ENCODE assay signal across 8 cellular contexts in the genomic region with DNA sequence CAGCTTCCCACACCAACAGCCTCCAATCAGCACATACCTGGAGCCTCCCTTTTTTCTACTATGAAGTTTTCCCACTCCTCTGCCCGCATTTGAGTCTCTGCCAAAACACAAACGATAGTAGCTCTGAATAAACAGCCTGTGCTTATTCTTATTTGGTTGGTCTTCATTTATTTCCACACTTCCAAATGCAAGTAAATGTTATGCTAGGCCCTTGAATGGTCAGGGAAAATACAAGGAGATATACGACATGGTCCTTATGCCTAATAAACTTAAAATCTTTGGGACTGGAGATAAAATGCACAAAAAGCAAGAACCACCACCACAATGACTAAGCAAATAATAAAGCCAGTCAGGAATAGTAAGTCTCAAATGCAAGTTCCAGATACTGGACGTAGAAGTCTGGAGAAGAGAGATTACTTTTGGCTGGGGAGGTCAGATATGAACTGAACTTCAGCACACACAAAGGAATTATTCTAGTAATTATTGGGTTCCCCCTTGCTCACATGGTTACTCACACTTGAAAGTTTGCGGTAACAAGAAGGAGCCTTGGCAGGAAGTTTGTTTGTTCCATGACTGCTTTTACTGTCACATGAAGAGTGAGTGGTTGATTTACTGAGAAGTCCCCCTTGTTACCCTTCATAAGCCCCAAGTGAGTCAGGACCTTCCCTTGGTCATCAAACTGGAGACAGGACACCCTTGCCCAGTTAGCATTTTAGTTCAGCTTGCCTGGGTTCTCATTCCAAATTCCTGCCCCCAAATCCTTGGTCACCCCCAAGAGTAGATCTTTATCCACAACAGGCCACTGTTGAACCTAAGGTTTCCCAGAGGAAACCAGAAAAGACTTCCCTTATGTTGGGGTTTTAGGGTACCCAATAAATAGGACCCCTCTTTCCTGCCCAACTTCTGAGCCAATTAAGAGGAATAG.
DNase-seq lines count a peak whose midpoint lies in the region; ATAC-seq, FAIRE-seq and TF ChIP-seq lines count a peak whose summit lies in the region.

No MANE protein-coding gene starts in this region.

- no peak for TF ChIP-seq EP300 in esophagus muscularis mucosa (IDR thresholded peaks at IDR 0.05)

- peaks cover 0 to 26% (median 0%) of the 10 kb centered on the region in 11 experiments; a peak in 5 of 22 replicates for H3K9me3 ChIP-seq in BLaER1 treated with 17β-estradiol and CSF1 and Interleukin-3, amounts not matched to agents 10 nM and 100 nM (replicated peaks in 1 of 11)
- no peaks in the 10 kb centered on the region for H3K9me3 ChIP-seq in esophagus muscularis mucosa

- H3K27ac ChIP-seq in BLaER1 treated with 17β-estradiol and CSF1 and Interleukin-3, amounts not matched to agents 10 nM and 100 nM, result peak overlapping the region; percentile 19 to 94 (median 66)
- no peak overlapping the region for H3K27ac ChIP-seq in esophagus muscularis mucosa (replicated peaks in 1 of 4)

- no peak overlapping the region for H3K4me3 ChIP-seq in BLaER1 treated with 17β-estradiol and CSF1 and Interleukin-3, amounts not matched to agents 10 nM and 100 nM
- no peak overlapping the region for H3K4me3 ChIP-seq in esophagus muscularis mucosa

- H3K4me2 ChIP-seq in BLaER1 treated with 17β-estradiol and CSF1 and Interleukin-3, amounts not matched to agents 10 nM and 100 nM, result peak overlapping the region; percentile 72 to 87 (median 77)

- CTCF ChIA-PET in activated B cell treated with CpG ODN at 0.5 μM for 24 hours (lab: Charles Lee), result no interaction called here

- peak; percentile 14 for DNase-seq in GM19239 (ENCODE audit: insufficient read length, low spot score)
- no peak for DNase-seq in activated B cell treated with CpG ODN at 0.5 μM for 24 hours
- peak; percentile 57 to 66 (median 65) for DNase-seq in immature natural killer cell
- DNase-seq in cerebellar nuclear complex (lab: John Stamatoyannopoulos, UW), result no peak
- DNase-seq in esophagus muscularis mucosa (ENCODE audit: extremely low spot score), result no peak
- no peak for DNase-seq in left colon

- WGBS in esophagus muscularis mucosa, result 80% methylated on average over 5 of the region's 5 CpGs

- H3K36me3 Mint-ChIP-seq in activated B cell treated with CpG ODN at 0.5 μM for 24 hours (ENCODE audit: low read depth) (no peaks in the 10 kb centered on the region), immature natural killer cell (peaks cover 0 to 9% (median 0%) of the 10 kb centered on the region in 3 donors)

- ATAC-seq in HG03342 (IDR thresholded peaks at IDR 0.05; ENCODE audit: unreplicated experiment) (peak; percentile 84), activated B cell treated with CpG ODN at 0.5 μM for 24 hours (ENCODE audit: low read depth) (peak; percentile 81), left colon (no peak)

- TF ChIP-seq CTCF in activated B cell treated with CpG ODN at 0.5 μM for 24 hours (IDR thresholded peaks at IDR 0.05) (no peak), esophagus muscularis mucosa (IDR thresholded peaks at IDR 0.05) (no peak)

- H3K4me3 Mint-ChIP-seq in activated B cell treated with CpG ODN at 0.5 μM for 24 hours (peak overlapping the region; percentile 71), immature natural killer cell (peak overlapping the region; percentile 42 to 78 (median 68))

- peak overlapping the region in 9 of 11 experiments; percentile 6 to 77 (median 42); a peak in 10 of 22 replicates for H3K9ac ChIP-seq in BLaER1 treated with 17β-estradiol and CSF1 and Interleukin-3, amounts not matched to agents 10 nM and 100 nM

- no peaks in the 10 kb centered on the region for H4K20me1 ChIP-seq in BLaER1 treated with 17β-estradiol and CSF1 and Interleukin-3, amounts not matched to agents 10 nM and 100 nM

- peaks cover 99% of the 10 kb centered on the region for H3K4me1 Mint-ChIP-seq in activated B cell treated with CpG ODN at 0.5 μM for 24 hours
- H3K4me1 Mint-ChIP-seq in immature natural killer cell, result peaks cover 74 to 82% of the 10 kb centered on the region in 2 donors

- POLR2A ChIA-PET in activated B cell treated with CpG ODN at 0.5 μM for 24 hours (lab: Charles Lee), result interaction anchor here (1.0 to 1.3 kb wide), 2 partner anchors 12 to 35 kb away, joined by 3 read pairs; no protein-coding TSS in a partner anchor

- no peaks in the 10 kb centered on the region for H3K27me3 ChIP-seq in BLaER1 treated with 17β-estradiol and CSF1 and Interleukin-3, amounts not matched to agents 10 nM and 100 nM
- H3K27me3 ChIP-seq in esophagus muscularis mucosa, result no peaks in the 10 kb centered on the region

- peaks cover 73 to 99% (median 78%) of the 10 kb centered on the region in 10 experiments for H3K4me1 ChIP-seq in BLaER1 treated with 17β-estradiol and CSF1 and Interleukin-3, amounts not matched to agents 10 nM and 100 nM
- H3K4me1 ChIP-seq in esophagus muscularis mucosa, result peaks cover 0 to 4% (median 0%) of the 10 kb centered on the region in 4 donors

- H3K36me3 ChIP-seq in BLaER1 treated with 17β-estradiol and CSF1 and Interleukin-3, amounts not matched to agents 10 nM and 100 nM, result no peaks in the 10 kb centered on the region
- H3K36me3 ChIP-seq in esophagus muscularis mucosa, result no peaks in the 10 kb centered on the region

- intact Hi-C loops in activated B cell treated with CpG ODN at 0.5 μM for 24 hours (cut with micrococcal nuclease), result loop anchor here (1.0 to 10.0 kb wide), 9 partner anchors 15 to 1390 kb away; a partner anchor contains a TSS
- intact Hi-C loops in esophagus muscularis mucosa (cut with DNase I), result no loop called here
- intact Hi-C loops in left colon (cut with DNase I, micrococcal nuclease), result no loop called here

- H3K9me3 Mint-ChIP-seq in activated B cell treated with CpG ODN at 0.5 μM for 24 hours, result no peaks in the 10 kb centered on the region
- H3K9me3 Mint-ChIP-seq in immature natural killer cell, result peaks cover 0 to 9% (median 3%) of the 10 kb centered on the region in 6 donors

- FAIRE-seq in GM19239 (lab: Jason Lieb, UNC), result peak; percentile 42

- H3K27ac Mint-ChIP-seq in activated B cell treated with CpG ODN at 0.5 μM for 24 hours (peak overlapping the region; percentile 76), immature natural killer cell (peak overlapping the region; percentile 55 to 93 (median 79))

- no peaks in the 10 kb centered on the region for H3K27me3 Mint-ChIP-seq in activated B cell treated with CpG ODN at 0.5 μM for 24 hours
- peaks cover 3 to 15% (median 3%) of the 10 kb centered on the region in 3 donors for H3K27me3 Mint-ChIP-seq in immature natural killer cell (ENCODE audit: low read depth in 3 of 3)

- no peak for TF ChIP-seq POLR2A in esophagus muscularis mucosa (IDR thresholded peaks at IDR 0.05; ENCODE audit: low read depth)

Comparison
In these comparisons a context has a peak if more than half of its experiments do, and no peak if none do; other contexts are left out.
1. H3K27ac ChIP-seq: peak in BLaER1 treated with 17β-estradiol and CSF1 and Interleukin-3, amounts not matched to agents 10 nM and 100 nM (11 of 11); none in esophagus muscularis mucosa (0 of 4).
2. DNase-seq: peak in GM19239 (single experiment) and immature natural killer cell (3 of 3); none in activated B cell treated with CpG ODN at 0.5 μM for 24 hours (single experiment), cerebellar nuclear complex (0 of 2), esophagus muscularis mucosa (single experiment) and left colon (0 of 2).